In genomic region chr20:384723-385122, GRCh38 we compare ENCODE assay signal across 1 cellular context.
TF ChIP-seq lines count a peak whose summit lies in the region.

No MANE protein-coding gene starts in this region.

TF ChIP-seq in K562, 482 proteins besides CTCF, POLR2A, EP300 and RAD21:
- TF ChIP-seq TEAD4 (IDR thresholded peaks at IDR 0.05; ENCODE audit: low read length) (0 out of 2 replicates have a peak, but pooled peaks have one; percentile 7), TEAD4 (CRISPR knock-in tag; IDR thresholded peaks at IDR 0.05; ENCODE audit: borderline replicate concordance) (no peak), SUPT5H (IDR thresholded peaks at IDR 0.05) (0 out of 2 replicates have a peak, but pooled peaks have one; percentile 10), ETV1 (tag; conservative IDR thresholded peaks at IDR 0.05; ENCODE audit: low read depth) (no peak), CTBP1 (IDR thresholded peaks at IDR 0.05; ENCODE audit: borderline replicate concordance) (peak; percentile 18; the same call in 1 of the 2 replicates), NFXL1 (CRISPR knock-in tag; IDR thresholded peaks at IDR 0.05) (no peak), DMBX1 (CRISPR knock-in tag; IDR thresholded peaks at IDR 0.05; ENCODE audit: borderline replicate concordance) (0 out of 2 replicates have a peak, but pooled peaks have one; percentile 25)
TF ChIP-seq in K562: peak in this region for 4.
